Comparison of ENCODE assay signal across 11 cellular contexts in genomic region chr20:31868853-31869672, GRCh38. TPM values are rescaled to one million over a fixed set of nuclear protein-coding genes. Genes with fewer than 3 reads are reported as not detected.
A peak's percentile ranks its signal among the peaks of the same experiment; 100 is the strongest.
DNase-seq lines count a peak whose midpoint lies in the region; ATAC-seq, FAIRE-seq and TF ChIP-seq lines count a peak whose summit lies in the region.
"Had no signal": no experiment of that assay in that cellular context is flagged by ENCODE, and none has a peak within 500 bp of the region (broad histone marks: within the 10 kb centered on the region; RNA-seq: fewer than 3 reads in every experiment).

No MANE protein-coding gene starts in this region.

- no peak for FAIRE-seq in D721Med (lab: Jason Lieb, UNC)

- H3K4me3 ChIP-seq in right atrium auricular region = peak overlapping the region; percentile 64 to 68
- peak overlapping the region; percentile 53 to 70 for H3K4me3 ChIP-seq in muscle layer of duodenum (ENCODE audit: low read depth in 1 of 2, low read length in 2 of 2)
- peak overlapping the region; percentile 67 for H3K4me3 ChIP-seq in urinary bladder (ENCODE audit: low read depth, low read length)

- H3K27me3 Mint-ChIP-seq in brain = peaks cover 10% of the 10 kb centered on the region

- no peak for TF ChIP-seq CTCF in right atrium auricular region (IDR thresholded peaks at IDR 0.05)
- no peak for TF ChIP-seq CTCF in brain (conservative IDR thresholded peaks at IDR 0.05)
- no peak for TF ChIP-seq CTCF in D721Med (IDR thresholded peaks at IDR 0.05; ENCODE audit: insufficient read depth, missing control alignments)

- H3K27ac ChIP-seq in right atrium auricular region (no peak overlapping the region), muscle layer of duodenum (ENCODE audit: low read length) (no peak overlapping the region), urinary bladder (ENCODE audit: low read depth) (no peak overlapping the region)
- H3K27ac ChIP-seq: KMS-11 had no signal

- intact Hi-C loops in left cardiac atrium (cut with DNase I) = no loop called here

- H3K36me3 ChIP-seq in right atrium auricular region (no peaks in the 10 kb centered on the region), muscle layer of duodenum (ENCODE audit: control insufficient read depth in 1 of 2, insufficient read depth in 2 of 2, low read length in 2 of 2) (no peaks in the 10 kb centered on the region), urinary bladder (ENCODE audit: insufficient read depth) (no peaks in the 10 kb centered on the region)

- no peaks in the 10 kb centered on the region for H3K36me3 Mint-ChIP-seq in brain

- no peak for ATAC-seq in left cardiac atrium

- DNase-seq in right atrium auricular region (ENCODE audit: low spot score) (no peak), left cardiac atrium (no peak), cerebellum (ENCODE audit: low spot score) (no peak), D721Med (ENCODE audit: insufficient read length, low spot score) (no peak), amniotic stem cell (lab: John Stamatoyannopoulos, UW) (no peak)
- DNase-seq: dermis blood vessel endothelial cell, NCI-H510A had no signal

- no peaks in the 10 kb centered on the region for H3K9me3 ChIP-seq in right atrium auricular region
- H3K9me3 ChIP-seq in muscle layer of duodenum (ENCODE audit: control insufficient read depth in 1 of 2, low read length in 2 of 2) = no peaks in the 10 kb centered on the region

- H3K27me3 ChIP-seq in right atrium auricular region = no peaks in the 10 kb centered on the region
- H3K27me3 ChIP-seq in muscle layer of duodenum (ENCODE audit: low read depth, low read length) = peaks cover 11% of the 10 kb centered on the region

- WGBS in urinary bladder = 82% methylated on average over 12 of the region's 12 CpGs

- H3K4me1 ChIP-seq in right atrium auricular region (peaks cover 0 to 13% of the 10 kb centered on the region in 2 donors), muscle layer of duodenum (ENCODE audit: control insufficient read depth in 1 of 2, insufficient read depth in 2 of 2, low read length in 2 of 2) (peaks cover 4 to 11% of the 10 kb centered on the region in 2 donors), urinary bladder (ENCODE audit: insufficient read depth) (no peaks in the 10 kb centered on the region)

- H3K9me3 Mint-ChIP-seq in brain = no peaks in the 10 kb centered on the region

- peaks cover 52% of the 10 kb centered on the region for H3K4me1 Mint-ChIP-seq in brain

- peak overlapping the region in 4 of 5 experiments; percentile 73 to 99 (median 95) for H3K27ac Mint-ChIP-seq in brain

- H3K4me3 Mint-ChIP-seq in brain = peak overlapping the region; percentile 87 to 99 (median 97)

RNA-seq across cellular contexts. Expression of gene DUSP15, which starts 1.3 kb away (rescaled TPM):
- total RNA-seq in right atrium auricular region (10 to 100 TPM in 1 of 2 donors, 1 to 10 TPM in 1; 8.8 to 11.6 TPM), left cardiac atrium (1 to 10 TPM; 4.2 to 5.7 TPM), urinary bladder (1.4 TPM), cerebellum (6.1 TPM)
- polyA plus RNA-seq in brain (ENCODE audit: insufficient read depth, low read depth, low replicate concordance) (7.0 TPM), urinary bladder (4.0 TPM)

RNA-seq across cellular contexts. Expression of gene TTLL9, which starts 1.4 kb away (rescaled TPM):
- total RNA-seq in right atrium auricular region (not detected), left cardiac atrium (under 1 TPM in 1 of 2 donors, not detected in 1; 0.13 TPM), urinary bladder (0.26 TPM), cerebellum (2.5 TPM)
- polyA plus RNA-seq in brain (ENCODE audit: insufficient read depth, low read depth, low replicate concordance) (0.41 TPM), urinary bladder (0.20 TPM)
- total RNA-seq: dermis blood vessel endothelial cell had no signal

RNA-seq across cellular contexts. Expression of gene FOXS1, which starts 23.7 kb away (rescaled TPM):
- total RNA-seq in right atrium auricular region = 1 to 10 TPM; 1.9 to 4.2 TPM
- total RNA-seq in left cardiac atrium = 1 to 10 TPM; 1.6 to 3.1 TPM
- polyA plus RNA-seq in brain (ENCODE audit: insufficient read depth, low read depth, low replicate concordance) = 2.9 TPM
- total RNA-seq in urinary bladder = 4.7 TPM
- 1.7 TPM for polyA plus RNA-seq in urinary bladder
- 1.8 TPM for total RNA-seq in cerebellum
- total RNA-seq: dermis blood vessel endothelial cell had no signal

RNA-seq across cellular contexts. Expression of gene MYLK2, which starts 49.9 kb away (rescaled TPM):
- total RNA-seq in right atrium auricular region (under 1 TPM in 1 of 2 donors, not detected in 1; 0.12 TPM), left cardiac atrium (under 1 TPM in 1 of 2 donors, not detected in 1; 0.55 TPM), urinary bladder (1.7 TPM), cerebellum (1.1 TPM)
- polyA plus RNA-seq in brain (ENCODE audit: insufficient read depth, low read depth, low replicate concordance) (1.5 TPM), urinary bladder (not detected)
